Comparison of ENCODE assay signal across 1 cellular context in the genomic region with DNA sequence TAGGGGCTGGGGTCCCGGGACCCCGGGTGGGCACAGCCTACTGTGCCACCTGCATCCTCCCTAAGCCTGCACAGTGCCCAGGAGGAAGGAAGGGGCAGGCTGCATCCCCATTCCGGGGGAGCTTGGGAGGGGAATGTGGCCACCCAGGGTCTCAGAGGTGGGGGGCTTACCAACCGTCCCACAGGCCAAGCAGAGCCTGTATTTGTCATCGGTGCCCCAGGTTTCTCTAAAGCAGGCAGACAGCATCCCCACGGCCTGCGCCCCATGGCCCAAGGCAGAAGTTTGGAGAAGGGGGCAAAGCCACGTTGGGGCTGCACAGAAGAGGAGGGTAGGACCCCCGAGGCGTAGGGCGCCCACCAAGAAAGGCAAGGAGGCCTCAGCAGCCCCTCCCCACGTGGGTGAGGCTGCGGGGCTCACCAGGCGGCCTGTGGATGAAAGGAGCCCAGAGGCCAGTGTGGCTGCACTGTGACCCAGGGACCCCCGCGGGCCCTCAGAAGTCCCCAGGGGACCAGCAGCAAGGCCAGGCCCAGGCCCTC.
TF ChIP-seq lines count a peak whose summit lies in the region.

No MANE protein-coding gene starts in this region.

TF ChIP-seq in endothelial cell of umbilical vein, 7 proteins besides CTCF, POLR2A, EP300 and RAD21:
- TF ChIP-seq POLR2AphosphoS5 (IDR thresholded peaks at IDR 0.05; ENCODE audit: insufficient read depth, low read depth, low read length) (no peak), MYC (IDR thresholded peaks at IDR 0.05; ENCODE audit: low read depth, low read length) (no peak), EZH2 (IDR thresholded peaks at IDR 0.05; ENCODE audit: borderline replicate concordance, low read depth, low read length, severe bottlenecking) (no peak), GATA2 (IDR thresholded peaks at IDR 0.05; ENCODE audit: insufficient read depth, insufficient read length, low read depth, low read length) (no peak), FOS (IDR thresholded peaks at IDR 0.05; ENCODE audit: borderline replicate concordance, insufficient read depth, low read length) (no peak), JUN (IDR thresholded peaks at IDR 0.05; ENCODE audit: borderline replicate concordance, insufficient read depth, insufficient read length, low read depth) (no peak)
- TF ChIP-seq, protein P1, sequence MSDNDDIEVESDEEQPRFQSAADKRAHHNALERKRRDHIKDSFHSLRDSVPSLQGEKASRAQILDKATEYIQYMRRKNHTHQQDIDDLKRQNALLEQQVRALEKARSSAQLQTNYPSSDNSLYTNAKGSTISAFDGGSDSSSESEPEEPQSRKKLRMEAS (IDR thresholded peaks at IDR 0.05; ENCODE audit: insufficient read depth, insufficient read length) = no peak
